1 cellular context compared by ENCODE assay signal in genomic region chr16:75458439-75458838, GRCh38.
TF ChIP-seq lines count a peak whose summit lies in the region.

No MANE protein-coding gene starts in this region.

TF ChIP-seq in WTC11, 78 proteins besides CTCF, POLR2A, EP300 and RAD21 (continued from another document):
- TF ChIP-seq NFE2L1 (CRISPR knock-in tag; IDR thresholded peaks at IDR 0.05): no peak
- no peak for TF ChIP-seq ERG (CRISPR knock-in tag; IDR thresholded peaks at IDR 0.05)
- TF ChIP-seq USF1 (CRISPR knock-in tag; IDR thresholded peaks at IDR 0.05): no peak
- TF ChIP-seq OVOL2 (CRISPR knock-in tag; IDR thresholded peaks at IDR 0.05; ENCODE audit: borderline replicate concordance): no peak
- TF ChIP-seq NR2C2 (CRISPR knock-in tag; IDR thresholded peaks at IDR 0.05): no peak
- TF ChIP-seq, protein P1, sequence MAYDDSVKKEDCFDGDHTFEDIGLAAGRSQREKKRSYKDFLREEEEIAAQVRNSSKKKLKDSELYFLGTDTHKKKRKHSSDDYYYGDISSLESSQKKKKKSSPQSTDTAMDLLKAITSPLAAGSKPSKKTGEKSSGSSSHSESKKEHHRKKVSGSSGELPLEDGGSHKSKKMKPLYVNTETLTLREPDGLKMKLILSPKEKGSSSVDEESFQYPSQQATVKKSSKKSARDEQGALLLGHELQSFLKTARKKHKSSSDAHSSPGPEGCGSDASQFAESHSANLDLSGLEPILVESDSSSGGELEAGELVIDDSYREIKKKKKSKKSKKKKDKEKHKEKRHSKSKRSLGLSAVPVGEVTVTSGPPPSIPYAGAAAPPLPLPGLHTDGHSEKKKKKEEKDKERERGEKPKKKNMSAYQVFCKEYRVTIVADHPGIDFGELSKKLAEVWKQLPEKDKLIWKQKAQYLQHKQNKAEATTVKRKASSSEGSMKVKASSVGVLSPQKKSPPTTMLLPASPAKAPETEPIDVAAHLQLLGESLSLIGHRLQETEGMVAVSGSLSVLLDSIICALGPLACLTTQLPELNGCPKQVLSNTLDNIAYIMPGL (CRISPR knock-in tag; IDR thresholded peaks at IDR 0.05): no peak
- TF ChIP-seq AR (CRISPR knock-in tag; IDR thresholded peaks at IDR 0.05): no peak
- TF ChIP-seq RELA (CRISPR knock-in tag; IDR thresholded peaks at IDR 0.05; ENCODE audit: borderline replicate concordance): no peak
- TF ChIP-seq NFYB (CRISPR knock-in tag; conservative IDR thresholded peaks at IDR 0.05; ENCODE audit: low read depth): no peak
- TF ChIP-seq, protein P2, sequence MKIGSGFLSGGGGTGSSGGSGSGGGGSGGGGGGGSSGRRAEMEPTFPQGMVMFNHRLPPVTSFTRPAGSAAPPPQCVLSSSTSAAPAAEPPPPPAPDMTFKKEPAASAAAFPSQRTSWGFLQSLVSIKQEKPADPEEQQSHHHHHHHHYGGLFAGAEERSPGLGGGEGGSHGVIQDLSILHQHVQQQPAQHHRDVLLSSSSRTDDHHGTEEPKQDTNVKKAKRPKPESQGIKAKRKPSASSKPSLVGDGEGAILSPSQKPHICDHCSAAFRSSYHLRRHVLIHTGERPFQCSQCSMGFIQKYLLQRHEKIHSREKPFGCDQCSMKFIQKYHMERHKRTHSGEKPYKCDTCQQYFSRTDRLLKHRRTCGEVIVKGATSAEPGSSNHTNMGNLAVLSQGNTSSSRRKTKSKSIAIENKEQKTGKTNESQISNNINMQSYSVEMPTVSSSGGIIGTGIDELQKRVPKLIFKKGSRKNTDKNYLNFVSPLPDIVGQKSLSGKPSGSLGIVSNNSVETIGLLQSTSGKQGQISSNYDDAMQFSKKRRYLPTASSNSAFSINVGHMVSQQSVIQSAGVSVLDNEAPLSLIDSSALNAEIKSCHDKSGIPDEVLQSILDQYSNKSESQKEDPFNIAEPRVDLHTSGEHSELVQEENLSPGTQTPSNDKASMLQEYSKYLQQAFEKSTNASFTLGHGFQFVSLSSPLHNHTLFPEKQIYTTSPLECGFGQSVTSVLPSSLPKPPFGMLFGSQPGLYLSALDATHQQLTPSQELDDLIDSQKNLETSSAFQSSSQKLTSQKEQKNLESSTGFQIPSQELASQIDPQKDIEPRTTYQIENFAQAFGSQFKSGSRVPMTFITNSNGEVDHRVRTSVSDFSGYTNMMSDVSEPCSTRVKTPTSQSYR (CRISPR knock-in tag; IDR thresholded peaks at IDR 0.05): no peak
- TF ChIP-seq ETV6 (CRISPR knock-in tag; IDR thresholded peaks at IDR 0.05): no peak
- TF ChIP-seq, protein P3, sequence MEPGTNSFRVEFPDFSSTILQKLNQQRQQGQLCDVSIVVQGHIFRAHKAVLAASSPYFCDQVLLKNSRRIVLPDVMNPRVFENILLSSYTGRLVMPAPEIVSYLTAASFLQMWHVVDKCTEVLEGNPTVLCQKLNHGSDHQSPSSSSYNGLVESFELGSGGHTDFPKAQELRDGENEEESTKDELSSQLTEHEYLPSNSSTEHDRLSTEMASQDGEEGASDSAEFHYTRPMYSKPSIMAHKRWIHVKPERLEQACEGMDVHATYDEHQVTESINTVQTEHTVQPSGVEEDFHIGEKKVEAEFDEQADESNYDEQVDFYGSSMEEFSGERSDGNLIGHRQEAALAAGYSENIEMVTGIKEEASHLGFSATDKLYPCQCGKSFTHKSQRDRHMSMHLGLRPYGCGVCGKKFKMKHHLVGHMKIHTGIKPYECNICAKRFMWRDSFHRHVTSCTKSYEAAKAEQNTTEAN (CRISPR knock-in tag; IDR thresholded peaks at IDR 0.05): no peak
- TF ChIP-seq, protein P4, sequence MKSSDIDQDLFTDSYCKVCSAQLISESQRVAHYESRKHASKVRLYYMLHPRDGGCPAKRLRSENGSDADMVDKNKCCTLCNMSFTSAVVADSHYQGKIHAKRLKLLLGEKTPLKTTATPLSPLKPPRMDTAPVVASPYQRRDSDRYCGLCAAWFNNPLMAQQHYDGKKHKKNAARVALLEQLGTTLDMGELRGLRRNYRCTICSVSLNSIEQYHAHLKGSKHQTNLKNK (CRISPR knock-in tag; IDR thresholded peaks at IDR 0.05): no peak
- no peak for TF ChIP-seq CREB1 (CRISPR knock-in tag; IDR thresholded peaks at IDR 0.05)
TF ChIP-seq in WTC11: peak in this region for 0.
